3 cellular contexts compared by ENCODE assay signal in the genomic region with DNA sequence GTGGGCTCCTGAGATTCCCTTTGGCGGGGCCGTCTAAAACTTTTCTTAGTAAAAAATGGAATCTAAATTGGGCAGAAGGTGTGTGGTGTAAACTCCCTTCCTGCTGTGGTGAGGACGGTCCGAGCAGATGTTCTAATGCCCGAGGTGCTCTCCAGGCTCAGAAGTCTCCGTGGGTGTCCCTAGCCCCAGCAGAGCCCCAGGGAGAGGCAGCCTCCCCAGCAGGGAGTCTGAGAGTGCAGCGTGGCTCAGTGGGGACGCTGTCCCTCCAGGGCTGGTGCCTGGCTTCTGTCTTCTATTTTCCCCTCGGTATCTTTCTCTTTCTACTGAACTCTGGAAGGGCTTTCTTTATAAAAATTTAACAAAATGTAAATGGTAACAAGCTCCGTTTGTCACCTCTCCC.
TF ChIP-seq lines count a peak whose summit lies in the region.

No MANE protein-coding gene starts in this region.

TF ChIP-seq in SK-N-SH, 30 proteins besides CTCF, POLR2A, EP300 and RAD21:
- TF ChIP-seq SIN3A (IDR thresholded peaks at IDR 0.05; ENCODE audit: borderline replicate concordance, low read depth, low read length): no peak
- TF ChIP-seq POLR2AphosphoS5 (IDR thresholded peaks at IDR 0.05; ENCODE audit: low read depth, low read length): no peak
- TF ChIP-seq NRF1 (IDR thresholded peaks at IDR 0.05; ENCODE audit: low read depth, low read length): no peak
- TF ChIP-seq TCF12 (IDR thresholded peaks at IDR 0.05): no peak
- no peak for TF ChIP-seq RXRA (IDR thresholded peaks at IDR 0.05; ENCODE audit: borderline replicate concordance, low read depth)
- TF ChIP-seq FOXJ3 (CRISPR knock-in tag; IDR thresholded peaks at IDR 0.05): no peak
- TF ChIP-seq SMC3 (IDR thresholded peaks at IDR 0.05; ENCODE audit: low read depth, low read length): no peak
- no peak for TF ChIP-seq RCOR1 (IDR thresholded peaks at IDR 0.05; ENCODE audit: low read length)
- TF ChIP-seq EZH2phosphoT487 (IDR thresholded peaks at IDR 0.05; ENCODE audit: borderline replicate concordance, low read depth): no peak
- TF ChIP-seq, protein P1, sequence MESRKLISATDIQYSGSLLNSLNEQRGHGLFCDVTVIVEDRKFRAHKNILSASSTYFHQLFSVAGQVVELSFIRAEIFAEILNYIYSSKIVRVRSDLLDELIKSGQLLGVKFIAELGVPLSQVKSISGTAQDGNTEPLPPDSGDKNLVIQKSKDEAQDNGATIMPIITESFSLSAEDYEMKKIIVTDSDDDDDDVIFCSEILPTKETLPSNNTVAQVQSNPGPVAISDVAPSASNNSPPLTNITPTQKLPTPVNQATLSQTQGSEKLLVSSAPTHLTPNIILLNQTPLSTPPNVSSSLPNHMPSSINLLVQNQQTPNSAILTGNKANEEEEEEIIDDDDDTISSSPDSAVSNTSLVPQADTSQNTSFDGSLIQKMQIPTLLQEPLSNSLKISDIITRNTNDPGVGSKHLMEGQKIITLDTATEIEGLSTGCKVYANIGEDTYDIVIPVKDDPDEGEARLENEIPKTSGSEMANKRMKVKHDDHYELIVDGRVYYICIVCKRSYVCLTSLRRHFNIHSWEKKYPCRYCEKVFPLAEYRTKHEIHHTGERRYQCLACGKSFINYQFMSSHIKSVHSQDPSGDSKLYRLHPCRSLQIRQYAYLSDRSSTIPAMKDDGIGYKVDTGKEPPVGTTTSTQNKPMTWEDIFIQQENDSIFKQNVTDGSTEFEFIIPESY (IDR thresholded peaks at IDR 0.05; ENCODE audit: borderline replicate concordance, low read depth): no peak
- no peak for TF ChIP-seq TEAD4 (IDR thresholded peaks at IDR 0.05; ENCODE audit: borderline replicate concordance, insufficient read depth)
- no peak for TF ChIP-seq RFX5 (IDR thresholded peaks at IDR 0.05; ENCODE audit: low read length)
- TF ChIP-seq, protein P2, sequence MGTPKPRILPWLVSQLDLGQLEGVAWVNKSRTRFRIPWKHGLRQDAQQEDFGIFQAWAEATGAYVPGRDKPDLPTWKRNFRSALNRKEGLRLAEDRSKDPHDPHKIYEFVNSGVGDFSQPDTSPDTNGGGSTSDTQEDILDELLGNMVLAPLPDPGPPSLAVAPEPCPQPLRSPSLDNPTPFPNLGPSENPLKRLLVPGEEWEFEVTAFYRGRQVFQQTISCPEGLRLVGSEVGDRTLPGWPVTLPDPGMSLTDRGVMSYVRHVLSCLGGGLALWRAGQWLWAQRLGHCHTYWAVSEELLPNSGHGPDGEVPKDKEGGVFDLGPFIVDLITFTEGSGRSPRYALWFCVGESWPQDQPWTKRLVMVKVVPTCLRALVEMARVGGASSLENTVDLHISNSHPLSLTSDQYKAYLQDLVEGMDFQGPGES (IDR thresholded peaks at IDR 0.05; ENCODE audit: low read depth, low read length): no peak
- no peak for TF ChIP-seq JUND (IDR thresholded peaks at IDR 0.05)
- no peak for TF ChIP-seq NFIC (IDR thresholded peaks at IDR 0.05; ENCODE audit: borderline replicate concordance)
- no peak for TF ChIP-seq GABPA (IDR thresholded peaks at IDR 0.05; ENCODE audit: low read depth)
- TF ChIP-seq, protein P3, sequence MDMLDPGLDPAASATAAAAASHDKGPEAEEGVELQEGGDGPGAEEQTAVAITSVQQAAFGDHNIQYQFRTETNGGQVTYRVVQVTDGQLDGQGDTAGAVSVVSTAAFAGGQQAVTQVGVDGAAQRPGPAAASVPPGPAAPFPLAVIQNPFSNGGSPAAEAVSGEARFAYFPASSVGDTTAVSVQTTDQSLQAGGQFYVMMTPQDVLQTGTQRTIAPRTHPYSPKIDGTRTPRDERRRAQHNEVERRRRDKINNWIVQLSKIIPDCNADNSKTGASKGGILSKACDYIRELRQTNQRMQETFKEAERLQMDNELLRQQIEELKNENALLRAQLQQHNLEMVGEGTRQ (IDR thresholded peaks at IDR 0.05; ENCODE audit: borderline replicate concordance, low read depth, low read length): no peak
- TF ChIP-seq MEF2A (IDR thresholded peaks at IDR 0.05; ENCODE audit: borderline replicate concordance, low read depth): no peak

TF ChIP-seq in SK-N-SH treated with all-trans-retinoic acid at 6 μM for 48 hours, 23 proteins besides CTCF, POLR2A, EP300 and RAD21:
- TF ChIP-seq RARB (CRISPR knock-in tag; IDR thresholded peaks at IDR 0.05) (no peak), ZNF565 (CRISPR knock-in tag; conservative IDR thresholded peaks at IDR 0.05; ENCODE audit: low read depth) (no peak), ZFP3 (CRISPR knock-in tag; IDR thresholded peaks at IDR 0.05) (no peak), ZC3H10 (CRISPR knock-in tag; IDR thresholded peaks at IDR 0.05) (no peak), BACH2 (CRISPR knock-in tag; IDR thresholded peaks at IDR 0.05; ENCODE audit: borderline replicate concordance) (no peak)
- TF ChIP-seq, protein P4, sequence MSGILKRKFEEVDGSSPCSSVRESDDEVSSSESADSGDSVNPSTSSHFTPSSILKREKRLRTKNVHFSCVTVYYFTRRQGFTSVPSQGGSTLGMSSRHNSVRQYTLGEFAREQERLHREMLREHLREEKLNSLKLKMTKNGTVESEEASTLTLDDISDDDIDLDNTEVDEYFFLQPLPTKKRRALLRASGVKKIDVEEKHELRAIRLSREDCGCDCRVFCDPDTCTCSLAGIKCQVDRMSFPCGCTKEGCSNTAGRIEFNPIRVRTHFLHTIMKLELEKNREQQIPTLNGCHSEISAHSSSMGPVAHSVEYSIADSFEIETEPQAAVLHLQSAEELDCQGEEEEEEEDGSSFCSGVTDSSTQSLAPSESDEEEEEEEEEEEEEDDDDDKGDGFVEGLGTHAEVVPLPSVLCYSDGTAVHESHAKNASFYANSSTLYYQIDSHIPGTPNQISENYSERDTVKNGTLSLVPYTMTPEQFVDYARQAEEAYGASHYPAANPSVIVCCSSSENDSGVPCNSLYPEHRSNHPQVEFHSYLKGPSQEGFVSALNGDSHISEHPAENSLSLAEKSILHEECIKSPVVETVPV (CRISPR knock-in tag; IDR thresholded peaks at IDR 0.05): no peak
- TF ChIP-seq, protein P5, sequence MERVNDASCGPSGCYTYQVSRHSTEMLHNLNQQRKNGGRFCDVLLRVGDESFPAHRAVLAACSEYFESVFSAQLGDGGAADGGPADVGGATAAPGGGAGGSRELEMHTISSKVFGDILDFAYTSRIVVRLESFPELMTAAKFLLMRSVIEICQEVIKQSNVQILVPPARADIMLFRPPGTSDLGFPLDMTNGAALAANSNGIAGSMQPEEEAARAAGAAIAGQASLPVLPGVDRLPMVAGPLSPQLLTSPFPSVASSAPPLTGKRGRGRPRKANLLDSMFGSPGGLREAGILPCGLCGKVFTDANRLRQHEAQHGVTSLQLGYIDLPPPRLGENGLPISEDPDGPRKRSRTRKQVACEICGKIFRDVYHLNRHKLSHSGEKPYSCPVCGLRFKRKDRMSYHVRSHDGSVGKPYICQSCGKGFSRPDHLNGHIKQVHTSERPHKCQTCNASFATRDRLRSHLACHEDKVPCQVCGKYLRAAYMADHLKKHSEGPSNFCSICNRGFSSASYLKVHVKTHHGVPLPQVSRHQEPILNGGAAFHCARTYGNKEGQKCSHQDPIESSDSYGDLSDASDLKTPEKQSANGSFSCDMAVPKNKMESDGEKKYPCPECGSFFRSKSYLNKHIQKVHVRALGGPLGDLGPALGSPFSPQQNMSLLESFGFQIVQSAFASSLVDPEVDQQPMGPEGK (CRISPR knock-in tag; IDR thresholded peaks at IDR 0.05; ENCODE audit: borderline replicate concordance): no peak
- TF ChIP-seq, protein P6, sequence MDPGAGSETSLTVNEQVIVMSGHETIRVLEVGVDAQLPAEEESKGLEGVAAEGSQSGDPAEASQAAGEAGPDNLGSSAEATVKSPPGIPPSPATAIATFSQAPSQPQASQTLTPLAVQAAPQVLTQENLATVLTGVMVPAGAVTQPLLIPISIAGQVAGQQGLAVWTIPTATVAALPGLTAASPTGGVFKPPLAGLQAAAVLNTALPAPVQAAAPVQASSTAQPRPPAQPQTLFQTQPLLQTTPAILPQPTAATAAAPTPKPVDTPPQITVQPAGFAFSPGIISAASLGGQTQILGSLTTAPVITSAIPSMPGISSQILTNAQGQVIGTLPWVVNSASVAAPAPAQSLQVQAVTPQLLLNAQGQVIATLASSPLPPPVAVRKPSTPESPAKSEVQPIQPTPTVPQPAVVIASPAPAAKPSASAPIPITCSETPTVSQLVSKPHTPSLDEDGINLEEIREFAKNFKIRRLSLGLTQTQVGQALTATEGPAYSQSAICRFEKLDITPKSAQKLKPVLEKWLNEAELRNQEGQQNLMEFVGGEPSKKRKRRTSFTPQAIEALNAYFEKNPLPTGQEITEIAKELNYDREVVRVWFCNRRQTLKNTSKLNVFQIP (CRISPR knock-in tag; IDR thresholded peaks at IDR 0.05; ENCODE audit: borderline replicate concordance, low read depth): no peak
TF ChIP-seq in SK-N-SH treated with all-trans-retinoic acid at 6 μM for 48 hours: peak in this region for 0.

TF ChIP-seq in HepG2, 621 proteins besides CTCF, POLR2A, EP300 and RAD21:
- TF ChIP-seq, protein P7, sequence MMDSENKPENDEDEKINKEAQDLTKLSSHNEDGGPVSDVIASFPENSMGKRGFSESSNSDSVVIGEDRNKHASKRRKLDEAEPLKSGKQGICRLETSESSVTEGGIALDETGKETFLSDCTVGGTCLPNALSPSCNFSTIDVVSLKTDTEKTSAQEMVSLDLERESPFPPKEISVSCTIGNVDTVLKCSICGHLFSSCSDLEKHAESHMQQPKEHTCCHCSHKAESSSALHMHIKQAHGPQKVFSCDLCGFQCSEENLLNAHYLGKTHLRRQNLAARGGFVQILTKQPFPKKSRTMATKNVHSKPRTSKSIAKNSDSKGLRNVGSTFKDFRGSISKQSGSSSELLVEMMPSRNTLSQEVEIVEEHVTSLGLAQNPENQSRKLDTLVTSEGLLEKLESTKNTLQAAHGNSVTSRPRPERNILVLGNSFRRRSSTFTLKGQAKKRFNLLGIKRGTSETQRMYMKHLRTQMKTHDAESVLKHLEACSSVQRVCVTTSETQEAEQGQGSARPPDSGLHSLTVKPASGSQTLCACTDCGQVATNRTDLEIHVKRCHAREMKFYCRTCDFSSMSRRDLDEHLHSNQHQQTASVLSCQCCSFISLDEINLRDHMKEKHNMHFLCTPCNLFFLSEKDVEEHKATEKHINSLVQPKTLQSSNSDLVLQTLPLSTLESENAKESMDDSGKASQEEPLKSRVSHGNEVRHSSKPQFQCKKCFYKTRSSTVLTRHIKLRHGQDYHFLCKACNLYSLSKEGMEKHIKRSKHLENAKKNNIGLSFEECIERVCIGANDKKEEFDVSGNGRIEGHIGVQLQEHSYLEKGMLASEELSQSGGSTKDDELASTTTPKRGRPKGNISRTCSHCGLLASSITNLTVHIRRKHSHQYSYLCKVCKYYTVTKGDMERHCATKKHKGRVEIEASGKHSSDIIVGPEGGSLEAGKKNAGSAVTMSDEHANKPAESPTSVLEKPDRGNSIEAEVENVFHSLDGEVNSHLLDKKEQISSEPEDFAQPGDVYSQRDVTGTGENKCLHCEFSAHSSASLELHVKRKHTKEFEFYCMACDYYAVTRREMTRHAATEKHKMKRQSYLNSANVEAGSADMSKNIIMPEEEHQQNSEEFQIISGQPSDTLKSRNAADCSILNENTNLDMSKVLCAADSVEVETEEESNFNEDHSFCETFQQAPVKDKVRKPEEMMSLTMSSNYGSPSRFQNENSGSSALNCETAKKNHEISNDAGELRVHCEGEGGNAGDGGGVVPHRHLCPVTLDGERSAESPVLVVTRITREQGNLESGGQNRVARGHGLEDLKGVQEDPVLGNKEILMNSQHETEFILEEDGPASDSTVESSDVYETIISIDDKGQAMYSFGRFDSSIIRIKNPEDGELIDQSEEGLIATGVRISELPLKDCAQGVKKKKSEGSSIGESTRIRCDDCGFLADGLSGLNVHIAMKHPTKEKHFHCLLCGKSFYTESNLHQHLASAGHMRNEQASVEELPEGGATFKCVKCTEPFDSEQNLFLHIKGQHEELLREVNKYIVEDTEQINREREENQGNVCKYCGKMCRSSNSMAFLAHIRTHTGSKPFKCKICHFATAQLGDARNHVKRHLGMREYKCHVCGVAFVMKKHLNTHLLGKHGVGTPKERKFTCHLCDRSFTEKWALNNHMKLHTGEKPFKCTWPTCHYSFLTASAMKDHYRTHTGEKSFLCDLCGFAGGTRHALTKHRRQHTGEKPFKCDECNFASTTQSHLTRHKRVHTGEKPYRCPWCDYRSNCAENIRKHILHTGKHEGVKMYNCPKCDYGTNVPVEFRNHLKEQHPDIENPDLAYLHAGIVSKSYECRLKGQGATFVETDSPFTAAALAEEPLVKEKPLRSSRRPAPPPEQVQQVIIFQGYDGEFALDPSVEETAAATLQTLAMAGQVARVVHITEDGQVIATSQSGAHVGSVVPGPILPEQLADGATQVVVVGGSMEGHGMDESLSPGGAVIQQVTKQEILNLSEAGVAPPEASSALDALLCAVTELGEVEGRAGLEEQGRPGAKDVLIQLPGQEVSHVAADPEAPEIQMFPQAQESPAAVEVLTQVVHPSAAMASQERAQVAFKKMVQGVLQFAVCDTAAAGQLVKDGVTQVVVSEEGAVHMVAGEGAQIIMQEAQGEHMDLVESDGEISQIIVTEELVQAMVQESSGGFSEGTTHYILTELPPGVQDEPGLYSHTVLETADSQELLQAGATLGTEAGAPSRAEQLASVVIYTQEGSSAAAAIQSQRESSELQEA (CRISPR knock-in tag; IDR thresholded peaks at IDR 0.05; ENCODE audit: not compliant biosample characterization): no peak
- TF ChIP-seq ZNF777 (CRISPR knock-in tag; IDR thresholded peaks at IDR 0.05) (no peak), ZNF850 (CRISPR knock-in tag; conservative IDR thresholded peaks at IDR 0.05) (no peak), ONECUT2 (CRISPR knock-in tag; IDR thresholded peaks at IDR 0.05) (no peak)
- TF ChIP-seq, protein P8, sequence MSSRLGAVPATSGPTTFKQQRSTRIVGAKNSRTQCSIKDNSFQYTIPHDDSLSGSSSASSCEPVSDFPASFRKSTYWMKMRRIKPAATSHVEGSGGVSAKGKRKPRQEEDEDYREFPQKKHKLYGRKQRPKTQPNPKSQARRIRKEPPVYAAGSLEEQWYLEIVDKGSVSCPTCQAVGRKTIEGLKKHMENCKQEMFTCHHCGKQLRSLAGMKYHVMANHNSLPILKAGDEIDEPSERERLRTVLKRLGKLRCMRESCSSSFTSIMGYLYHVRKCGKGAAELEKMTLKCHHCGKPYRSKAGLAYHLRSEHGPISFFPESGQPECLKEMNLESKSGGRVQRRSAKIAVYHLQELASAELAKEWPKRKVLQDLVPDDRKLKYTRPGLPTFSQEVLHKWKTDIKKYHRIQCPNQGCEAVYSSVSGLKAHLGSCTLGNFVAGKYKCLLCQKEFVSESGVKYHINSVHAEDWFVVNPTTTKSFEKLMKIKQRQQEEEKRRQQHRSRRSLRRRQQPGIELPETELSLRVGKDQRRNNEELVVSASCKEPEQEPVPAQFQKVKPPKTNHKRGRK (CRISPR knock-in tag; IDR thresholded peaks at IDR 0.05): no peak
